Comparison of ENCODE assay signal across 21 cellular contexts in genomic region chr4:17283832-17284231, GRCh38.
"Had no signal": no experiment of that assay in that cellular context is flagged by ENCODE, and none has a peak within 500 bp of the region (broad histone marks: within the 10 kb centered on the region; RNA-seq: fewer than 3 reads in every experiment).

No MANE protein-coding gene starts in this region.

- H3K4me3 ChIP-seq: body of pancreas, prostate gland, right atrium auricular region had no signal

- DNase-seq: activated CD4-positive, alpha-beta memory T cell treated with anti-CD3 and anti-CD28 coated beads for 36 hours; activated CD4-positive, alpha-beta T cell treated with anti-CD3 and anti-CD28 coated beads for 36 hours; activated CD8-positive, alpha-beta memory T cell treated with anti-CD3 and anti-CD28 coated beads, Interleukin-2, amount 10 ng/mL, durations not matched to agents 7 days and 5 days; activated naive CD4-positive, alpha-beta T cell; activated naive CD8-positive, alpha-beta T cell treated with anti-CD3 and anti-CD28 coated beads for 36 hours; amniotic stem cell; endodermal cell; foreskin keratinocyte; hippocampal formation; nephron progenitor cell; stimulated activated CD4-positive, alpha-beta T cell treated with anti-CD3 and anti-CD28 coated beads, Interleukin-12 subunit alpha, Interleukin-12 subunit beta, amount 100 ng/mL, for 4 hours; stimulated activated CD4-positive, alpha-beta T cell treated with anti-CD3 and anti-CD28 coated beads, Interleukin-1b, Interleukin-23, amount 100 ng/mL, for 48 hours; stimulated activated CD8-positive, alpha-beta memory T cell treated with anti-CD3 and anti-CD28 coated beads, Interleukin-4, amount 100 ng/mL, for 48 hours; stimulated activated naive CD4-positive, alpha-beta T cell treated with Interleukin-2 at 50 U/mL for 16 hours had no signal

- H3K4me3 Mint-ChIP-seq: activated CD4-positive, alpha-beta memory T cell treated with anti-CD3 and anti-CD28 coated beads for 36 hours; activated CD4-positive, alpha-beta T cell treated with anti-CD3 and anti-CD28 coated beads for 36 hours; activated CD8-positive, alpha-beta memory T cell treated with anti-CD3 and anti-CD28 coated beads, Interleukin-2, amount 10 ng/mL, durations not matched to agents 7 days and 5 days; activated naive CD8-positive, alpha-beta T cell treated with anti-CD3 and anti-CD28 coated beads for 36 hours; endodermal cell; mesothelial cell of epicardium; nephron progenitor cell; type B pancreatic cell; WTC11 had no signal

- H3K27ac ChIP-seq: body of pancreas, epithelial cell of prostate, foreskin keratinocyte, prostate gland, right atrium auricular region had no signal

- H3K4me1 Mint-ChIP-seq: activated CD4-positive, alpha-beta T cell treated with anti-CD3 and anti-CD28 coated beads for 36 hours; activated CD8-positive, alpha-beta memory T cell treated with anti-CD3 and anti-CD28 coated beads, Interleukin-2, amount 10 ng/mL, durations not matched to agents 7 days and 5 days; activated naive CD8-positive, alpha-beta T cell treated with anti-CD3 and anti-CD28 coated beads for 36 hours had no signal

- H3K4me1 ChIP-seq: body of pancreas, foreskin keratinocyte, prostate gland had no signal

- H3K36me3 ChIP-seq: prostate gland, right atrium auricular region had no signal

- H3K9me3 ChIP-seq: body of pancreas, prostate gland, right atrium auricular region had no signal

- H3K36me3 Mint-ChIP-seq: activated CD4-positive, alpha-beta memory T cell treated with anti-CD3 and anti-CD28 coated beads for 36 hours; activated CD8-positive, alpha-beta memory T cell treated with anti-CD3 and anti-CD28 coated beads, Interleukin-2, amount 10 ng/mL, durations not matched to agents 7 days and 5 days; activated naive CD8-positive, alpha-beta T cell treated with anti-CD3 and anti-CD28 coated beads for 36 hours; mesothelial cell of epicardium; type B pancreatic cell; WTC11 had no signal

- H3K9me3 Mint-ChIP-seq: activated CD4-positive, alpha-beta memory T cell treated with anti-CD3 and anti-CD28 coated beads for 36 hours; activated naive CD8-positive, alpha-beta T cell treated with anti-CD3 and anti-CD28 coated beads for 36 hours; endodermal cell; mesothelial cell of epicardium had no signal

- H3K27me3 ChIP-seq: body of pancreas, foreskin keratinocyte, right atrium auricular region had no signal

- H3K27ac Mint-ChIP-seq: activated CD4-positive, alpha-beta memory T cell treated with anti-CD3 and anti-CD28 coated beads for 36 hours; activated CD4-positive, alpha-beta T cell treated with anti-CD3 and anti-CD28 coated beads for 36 hours; activated CD8-positive, alpha-beta memory T cell treated with anti-CD3 and anti-CD28 coated beads, Interleukin-2, amount 10 ng/mL, durations not matched to agents 7 days and 5 days; activated naive CD8-positive, alpha-beta T cell treated with anti-CD3 and anti-CD28 coated beads for 36 hours; endodermal cell; mesothelial cell of epicardium; type B pancreatic cell; WTC11 had no signal

- ATAC-seq: activated CD4-positive, alpha-beta T cell treated with anti-CD3 and anti-CD28 coated beads for 36 hours; activated CD8-positive, alpha-beta memory T cell treated with anti-CD3 and anti-CD28 coated beads, Interleukin-2, amount 10 ng/mL, durations not matched to agents 7 days and 5 days; body of pancreas; foreskin keratinocyte; WTC11 had no signal

- H3K27me3 Mint-ChIP-seq: activated naive CD8-positive, alpha-beta T cell treated with anti-CD3 and anti-CD28 coated beads for 36 hours; type B pancreatic cell had no signal
